1 cellular context compared by ENCODE assay signal in the genomic region with DNA sequence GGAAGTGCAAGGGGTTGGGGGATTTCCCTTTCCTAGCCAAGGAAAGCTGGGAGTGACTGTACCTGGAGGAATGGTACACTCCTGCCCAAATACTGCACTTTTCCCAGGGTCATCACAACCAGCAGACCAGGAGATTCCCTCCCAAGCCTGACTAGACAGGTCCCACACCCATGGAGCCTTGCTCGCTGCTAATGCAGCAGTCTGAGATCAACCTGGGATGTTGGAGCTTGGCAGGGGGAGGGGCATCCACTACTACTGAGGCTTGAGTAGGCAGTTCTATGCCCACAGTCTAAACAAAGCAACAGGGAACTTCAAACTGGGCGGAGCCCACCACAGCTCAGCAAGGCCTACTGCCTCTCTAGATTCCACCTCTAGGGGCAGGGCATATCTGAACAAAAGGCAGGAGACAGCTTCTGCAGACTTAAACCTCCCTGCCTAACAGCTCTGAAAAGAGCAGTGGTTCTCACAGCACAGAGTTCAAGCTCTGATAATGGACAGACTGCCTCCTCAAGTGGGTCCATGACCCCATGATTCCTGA.
A peak's percentile ranks its signal among the peaks of the same experiment; 100 is the strongest.
TF ChIP-seq lines count a peak whose summit lies in the region.

No MANE protein-coding gene starts in this region.

TF ChIP-seq in HepG2, 621 proteins besides CTCF, POLR2A, EP300 and RAD21 (continued from another document):
- TF ChIP-seq, protein P1, sequence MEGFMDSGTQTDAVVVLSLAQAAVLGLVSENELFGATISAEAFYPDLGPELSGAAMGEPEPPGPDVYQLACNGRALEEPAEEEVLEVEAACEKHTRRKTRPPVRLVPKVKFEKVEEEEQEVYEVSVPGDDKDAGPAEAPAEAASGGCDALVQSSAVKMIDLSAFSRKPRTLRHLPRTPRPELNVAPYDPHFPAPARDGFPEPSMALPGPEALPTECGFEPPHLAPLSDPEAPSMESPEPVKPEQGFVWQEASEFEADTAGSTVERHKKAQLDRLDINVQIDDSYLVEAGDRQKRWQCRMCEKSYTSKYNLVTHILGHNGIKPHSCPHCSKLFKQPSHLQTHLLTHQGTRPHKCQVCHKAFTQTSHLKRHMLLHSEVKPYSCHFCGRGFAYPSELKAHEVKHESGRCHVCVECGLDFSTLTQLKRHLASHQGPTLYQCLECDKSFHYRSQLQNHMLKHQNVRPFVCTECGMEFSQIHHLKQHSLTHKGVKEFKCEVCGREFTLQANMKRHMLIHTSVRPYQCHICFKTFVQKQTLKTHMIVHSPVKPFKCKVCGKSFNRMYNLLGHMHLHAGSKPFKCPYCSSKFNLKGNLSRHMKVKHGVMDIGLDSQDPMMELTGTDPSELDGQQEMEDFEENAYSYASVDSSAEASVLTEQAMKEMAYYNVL (CRISPR knock-in tag; IDR thresholded peaks at IDR 0.05; ENCODE audit: borderline replicate concordance), result no peak
- TF ChIP-seq, protein P2, sequence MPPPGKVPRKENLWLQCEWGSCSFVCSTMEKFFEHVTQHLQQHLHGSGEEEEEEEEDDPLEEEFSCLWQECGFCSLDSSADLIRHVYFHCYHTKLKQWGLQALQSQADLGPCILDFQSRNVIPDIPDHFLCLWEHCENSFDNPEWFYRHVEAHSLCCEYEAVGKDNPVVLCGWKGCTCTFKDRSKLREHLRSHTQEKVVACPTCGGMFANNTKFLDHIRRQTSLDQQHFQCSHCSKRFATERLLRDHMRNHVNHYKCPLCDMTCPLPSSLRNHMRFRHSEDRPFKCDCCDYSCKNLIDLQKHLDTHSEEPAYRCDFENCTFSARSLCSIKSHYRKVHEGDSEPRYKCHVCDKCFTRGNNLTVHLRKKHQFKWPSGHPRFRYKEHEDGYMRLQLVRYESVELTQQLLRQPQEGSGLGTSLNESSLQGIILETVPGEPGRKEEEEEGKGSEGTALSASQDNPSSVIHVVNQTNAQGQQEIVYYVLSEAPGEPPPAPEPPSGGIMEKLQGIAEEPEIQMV (CRISPR knock-in tag; IDR thresholded peaks at IDR 0.05; ENCODE audit: low read depth), result no peak
- TF ChIP-seq ZNF598 (CRISPR knock-in tag; IDR thresholded peaks at IDR 0.05; ENCODE audit: borderline replicate concordance) (no peak), NRL (CRISPR knock-in tag; IDR thresholded peaks at IDR 0.05; ENCODE audit: borderline replicate concordance) (no peak), JUND (CRISPR knock-in tag; IDR thresholded peaks at IDR 0.05) (no peak), ELF4 (CRISPR knock-in tag; IDR thresholded peaks at IDR 0.05; ENCODE audit: borderline replicate concordance) (no peak), ZNF678 (CRISPR knock-in tag; IDR thresholded peaks at IDR 0.05) (no peak), SRSF4 (IDR thresholded peaks at IDR 0.05; ENCODE audit: low read depth, low read length, poor library complexity, severe bottlenecking) (no peak), SPEN (CRISPR knock-in tag; IDR thresholded peaks at IDR 0.05; ENCODE audit: low read depth) (no peak), NFIB (CRISPR knock-in tag; IDR thresholded peaks at IDR 0.05; ENCODE audit: borderline replicate concordance) (peak; percentile 46; the same call in 1 of the 2 replicates), ZFX (CRISPR knock-in tag; IDR thresholded peaks at IDR 0.05; ENCODE audit: low read depth) (0 out of 2 replicates have a peak, but pooled peaks have one; percentile 41), TP53 (CRISPR knock-in tag; conservative IDR thresholded peaks at IDR 0.05) (no peak), E2F1 (CRISPR knock-in tag; IDR thresholded peaks at IDR 0.05) (no peak), ZNF510 (CRISPR knock-in tag; IDR thresholded peaks at IDR 0.05; ENCODE audit: low read depth) (no peak), NPAS2 (CRISPR knock-in tag; IDR thresholded peaks at IDR 0.05; ENCODE audit: borderline replicate concordance) (no peak), CHD4 (IDR thresholded peaks at IDR 0.05; ENCODE audit: borderline replicate concordance, low read length) (no peak), ZBTB38 (CRISPR knock-in tag; IDR thresholded peaks at IDR 0.05) (no peak), ZNF615 (CRISPR knock-in tag; IDR thresholded peaks at IDR 0.05; ENCODE audit: borderline replicate concordance) (no peak), NFIC (IDR thresholded peaks at IDR 0.05; ENCODE audit: low read length) (no peak), ZNF790 (CRISPR knock-in tag; IDR thresholded peaks at IDR 0.05; ENCODE audit: borderline replicate concordance) (no peak), ATF7 (IDR thresholded peaks at IDR 0.05) (no peak), ATF7 (CRISPR knock-in tag; IDR thresholded peaks at IDR 0.05) (0 out of 2 replicates have a peak, but pooled peaks have one; percentile 40), ZNF552 (CRISPR knock-in tag; IDR thresholded peaks at IDR 0.05; ENCODE audit: borderline replicate concordance) (0 out of 2 replicates have a peak, but pooled peaks have one; percentile 33), CBX5 (CRISPR knock-in tag; IDR thresholded peaks at IDR 0.05; ENCODE audit: borderline replicate concordance) (0 out of 2 replicates have a peak, but pooled peaks have one; percentile 12), NFRKB (IDR thresholded peaks at IDR 0.05) (no peak), PITX1 (CRISPR knock-in tag; IDR thresholded peaks at IDR 0.05) (0 out of 2 replicates have a peak, but pooled peaks have one; percentile 23), BORCS8-MEF2B (CRISPR knock-in tag; IDR thresholded peaks at IDR 0.05) (peak; percentile 37; the same call in 1 of the 2 replicates), ZKSCAN1 (IDR thresholded peaks at IDR 0.05; ENCODE audit: low read length) (no peak), NR3C1 (CRISPR knock-in tag; IDR thresholded peaks at IDR 0.05) (no peak), LBX2 (CRISPR knock-in tag; IDR thresholded peaks at IDR 0.05; ENCODE audit: borderline replicate concordance) (no peak), SMAD3 (CRISPR knock-in tag; IDR thresholded peaks at IDR 0.05) (no peak), ZNF562 (CRISPR knock-in tag; IDR thresholded peaks at IDR 0.05; ENCODE audit: borderline replicate concordance) (no peak), ZBTB7A (CRISPR knock-in tag; IDR thresholded peaks at IDR 0.05) (no peak)
- TF ChIP-seq, protein P3, sequence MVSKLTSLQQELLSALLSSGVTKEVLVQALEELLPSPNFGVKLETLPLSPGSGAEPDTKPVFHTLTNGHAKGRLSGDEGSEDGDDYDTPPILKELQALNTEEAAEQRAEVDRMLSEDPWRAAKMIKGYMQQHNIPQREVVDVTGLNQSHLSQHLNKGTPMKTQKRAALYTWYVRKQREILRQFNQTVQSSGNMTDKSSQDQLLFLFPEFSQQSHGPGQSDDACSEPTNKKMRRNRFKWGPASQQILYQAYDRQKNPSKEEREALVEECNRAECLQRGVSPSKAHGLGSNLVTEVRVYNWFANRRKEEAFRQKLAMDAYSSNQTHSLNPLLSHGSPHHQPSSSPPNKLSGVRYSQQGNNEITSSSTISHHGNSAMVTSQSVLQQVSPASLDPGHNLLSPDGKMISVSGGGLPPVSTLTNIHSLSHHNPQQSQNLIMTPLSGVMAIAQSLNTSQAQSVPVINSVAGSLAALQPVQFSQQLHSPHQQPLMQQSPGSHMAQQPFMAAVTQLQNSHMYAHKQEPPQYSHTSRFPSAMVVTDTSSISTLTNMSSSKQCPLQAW (CRISPR knock-in tag; IDR thresholded peaks at IDR 0.05), result no peak
